In genomic region chr9:69168709-69169217, GRCh38 we compare ENCODE assay signal across 8 cellular contexts. TPM values are rescaled to one million over a fixed set of nuclear protein-coding genes. Genes with fewer than 3 reads are reported as not detected.
A peak's percentile ranks its signal among the peaks of the same experiment; 100 is the strongest.
DNase-seq lines count a peak whose midpoint lies in the region; ATAC-seq and TF ChIP-seq lines count a peak whose summit lies in the region.

No MANE protein-coding gene starts in this region.

- peaks cover 18% of the 10 kb centered on the region for H3K4me1 Mint-ChIP-seq in activated CD8-positive, alpha-beta T cell treated with anti-CD3 and anti-CD28 coated beads for 36 hours (ENCODE audit: low read depth)

- no peak overlapping the region for H3K9ac ChIP-seq in iPS-20b (ENCODE audit: low read depth, low read length)

- no peak for TF ChIP-seq CTCF in C4-2B (conservative IDR thresholded peaks at IDR 0.05)
- no peak for TF ChIP-seq CTCF in LNCaP clone FGC (IDR thresholded peaks at IDR 0.05; ENCODE audit: control insufficient read depth, extremely low read depth, insufficient read depth)
- TF ChIP-seq CTCF in activated CD8-positive, alpha-beta T cell treated with anti-CD3 and anti-CD28 coated beads for 36 hours (IDR thresholded peaks at IDR 0.05), result no peak

- H3K36me3 Mint-ChIP-seq in activated CD8-positive, alpha-beta T cell treated with anti-CD3 and anti-CD28 coated beads for 36 hours (ENCODE audit: low read depth), result no peaks in the 10 kb centered on the region

- H3K27ac ChIP-seq in C4-2B (peak overlapping the region; percentile 20; the same call in 1 of the 2 replicates), iPS-20b (ENCODE audit: low read length) (no peak overlapping the region)

- H3K36me3 ChIP-seq in iPS-20b (ENCODE audit: insufficient read depth, low read depth, low read length), result peaks cover 3% of the 10 kb centered on the region; the same call in 1 of the 2 replicates

- H3K27me3 ChIP-seq in iPS-20b (ENCODE audit: insufficient read depth, low read length), result peaks cover 17% of the 10 kb centered on the region

- no peak overlapping the region for H3K4me3 ChIP-seq in LNCaP clone FGC (ENCODE audit: low read depth, low read length)
- 0 out of 2 replicates have a peak overlapping the region, but pooled peaks have one; percentile 29 for H3K4me3 ChIP-seq in iPS-20b (ENCODE audit: low read length)

- peaks cover 21% of the 10 kb centered on the region for H3K4me1 ChIP-seq in iPS-20b (ENCODE audit: insufficient read depth, low read length)

- intact Hi-C loops in activated CD8-positive, alpha-beta T cell treated with anti-CD3 and anti-CD28 coated beads for 36 hours (cut with micrococcal nuclease), result no loop called here

- DNase-seq in LNCaP clone FGC (ENCODE audit: low read depth), result peak; percentile 58
- peak; percentile 80 for DNase-seq in activated CD8-positive, alpha-beta T cell treated with anti-CD3 and anti-CD28 coated beads for 36 hours
- DNase-seq in stimulated activated naive CD8-positive, alpha-beta T cell treated with anti-CD3 and anti-CD28 coated beads, Interleukin-15, Interleukin-2, amounts not matched to agents 100 U/mL and 50 U/mL, for 24 hours, result peak; percentile 47
- no peak for DNase-seq in inferior parietal cortex (ENCODE audit: extremely low spot score)
- DNase-seq in cerebellar nuclear complex (lab: John Stamatoyannopoulos, UW), result no peak

- POLR2A ChIA-PET in activated CD8-positive, alpha-beta T cell treated with anti-CD3 and anti-CD28 coated beads for 36 hours (lab: Charles Lee), result no interaction called here

- peaks cover 28% of the 10 kb centered on the region for H3K27me3 Mint-ChIP-seq in activated CD8-positive, alpha-beta T cell treated with anti-CD3 and anti-CD28 coated beads for 36 hours

- no peaks in the 10 kb centered on the region for H3K9me3 Mint-ChIP-seq in activated CD8-positive, alpha-beta T cell treated with anti-CD3 and anti-CD28 coated beads for 36 hours

- no peaks in the 10 kb centered on the region for H3K9me3 ChIP-seq in iPS-20b (ENCODE audit: insufficient read depth, low read depth, low read length)

- peak overlapping the region; percentile 82 for H3K27ac Mint-ChIP-seq in activated CD8-positive, alpha-beta T cell treated with anti-CD3 and anti-CD28 coated beads for 36 hours

- CTCF ChIA-PET in activated CD8-positive, alpha-beta T cell treated with anti-CD3 and anti-CD28 coated beads for 36 hours (lab: Charles Lee), result interaction anchor here (1.0 to 1.3 kb wide), 4 partner anchors 9 to 74 kb away, joined by 3 to 5 read pairs (median 4); no protein-coding TSS in a partner anchor

- ATAC-seq in GM19468 (IDR thresholded peaks at IDR 0.05; ENCODE audit: extremely low read depth, unreplicated experiment), result peak; percentile 14
- peak; percentile 88 for ATAC-seq in activated CD8-positive, alpha-beta T cell treated with anti-CD3 and anti-CD28 coated beads for 36 hours
- ATAC-seq in stimulated activated naive CD8-positive, alpha-beta T cell treated with anti-CD3 and anti-CD28 coated beads, Interleukin-15, Interleukin-2, amounts not matched to agents 100 U/mL and 50 U/mL, for 24 hours, result peak; percentile 75

- peak overlapping the region; percentile 71 for H3K4me3 Mint-ChIP-seq in activated CD8-positive, alpha-beta T cell treated with anti-CD3 and anti-CD28 coated beads for 36 hours

RNA-seq across cellular contexts. Expression of gene TJP2, which starts 5.3 kb away (rescaled TPM):
- total RNA-seq in activated CD8-positive, alpha-beta T cell treated with anti-CD3 and anti-CD28 coated beads for 36 hours, result 1 to 10 TPM; 3.7 to 3.9 TPM

Comparison
In these comparisons a context has a peak if more than half of its experiments do, and no peak if none do; other contexts are left out.
1. ATAC-seq: peak in every context shown above with its lines; median percentile 88 in activated CD8-positive, alpha-beta T cell treated with anti-CD3 and anti-CD28 coated beads for 36 hours; 75 in stimulated activated naive CD8-positive, alpha-beta T cell treated with anti-CD3 and anti-CD28 coated beads, Interleukin-15, Interleukin-2, amounts not matched to agents 100 U/mL and 50 U/mL, for 24 hours; 14 in GM19468.
2. DNase-seq: peak in LNCaP clone FGC (single experiment), activated CD8-positive, alpha-beta T cell treated with anti-CD3 and anti-CD28 coated beads for 36 hours (single experiment) and stimulated activated naive CD8-positive, alpha-beta T cell treated with anti-CD3 and anti-CD28 coated beads, Interleukin-15, Interleukin-2, amounts not matched to agents 100 U/mL and 50 U/mL, for 24 hours (single experiment); none in inferior parietal cortex (single experiment) and cerebellar nuclear complex (0 of 2).